In genomic region chr3:185328324-185329004, GRCh38 we compare ENCODE assay signal across 1 cellular context.
A peak's percentile ranks its signal among the peaks of the same experiment; 100 is the strongest.
TF ChIP-seq lines count a peak whose summit lies in the region.

No MANE protein-coding gene starts in this region.

TF ChIP-seq in HepG2, 621 proteins besides CTCF, POLR2A, EP300 and RAD21 (continued from another document and continues in another):
- TF ChIP-seq RARA (CRISPR knock-in tag; IDR thresholded peaks at IDR 0.05) = peak; percentile 45; the same call in 1 of the 2 replicates
- TF ChIP-seq FOXP1 (IDR thresholded peaks at IDR 0.05) = no peak
- peak; percentile 42; the same call in 1 of the 2 replicates for TF ChIP-seq FOXP1 (CRISPR knock-in tag; IDR thresholded peaks at IDR 0.05)
- TF ChIP-seq HOXA3 (CRISPR knock-in tag; IDR thresholded peaks at IDR 0.05) = peak; percentile 69
- TF ChIP-seq ATRX (CRISPR knock-in tag; IDR thresholded peaks at IDR 0.05; ENCODE audit: borderline replicate concordance) = no peak
- TF ChIP-seq ZBTB7A (CRISPR knock-in tag; IDR thresholded peaks at IDR 0.05) = no peak
- TF ChIP-seq, protein P1, sequence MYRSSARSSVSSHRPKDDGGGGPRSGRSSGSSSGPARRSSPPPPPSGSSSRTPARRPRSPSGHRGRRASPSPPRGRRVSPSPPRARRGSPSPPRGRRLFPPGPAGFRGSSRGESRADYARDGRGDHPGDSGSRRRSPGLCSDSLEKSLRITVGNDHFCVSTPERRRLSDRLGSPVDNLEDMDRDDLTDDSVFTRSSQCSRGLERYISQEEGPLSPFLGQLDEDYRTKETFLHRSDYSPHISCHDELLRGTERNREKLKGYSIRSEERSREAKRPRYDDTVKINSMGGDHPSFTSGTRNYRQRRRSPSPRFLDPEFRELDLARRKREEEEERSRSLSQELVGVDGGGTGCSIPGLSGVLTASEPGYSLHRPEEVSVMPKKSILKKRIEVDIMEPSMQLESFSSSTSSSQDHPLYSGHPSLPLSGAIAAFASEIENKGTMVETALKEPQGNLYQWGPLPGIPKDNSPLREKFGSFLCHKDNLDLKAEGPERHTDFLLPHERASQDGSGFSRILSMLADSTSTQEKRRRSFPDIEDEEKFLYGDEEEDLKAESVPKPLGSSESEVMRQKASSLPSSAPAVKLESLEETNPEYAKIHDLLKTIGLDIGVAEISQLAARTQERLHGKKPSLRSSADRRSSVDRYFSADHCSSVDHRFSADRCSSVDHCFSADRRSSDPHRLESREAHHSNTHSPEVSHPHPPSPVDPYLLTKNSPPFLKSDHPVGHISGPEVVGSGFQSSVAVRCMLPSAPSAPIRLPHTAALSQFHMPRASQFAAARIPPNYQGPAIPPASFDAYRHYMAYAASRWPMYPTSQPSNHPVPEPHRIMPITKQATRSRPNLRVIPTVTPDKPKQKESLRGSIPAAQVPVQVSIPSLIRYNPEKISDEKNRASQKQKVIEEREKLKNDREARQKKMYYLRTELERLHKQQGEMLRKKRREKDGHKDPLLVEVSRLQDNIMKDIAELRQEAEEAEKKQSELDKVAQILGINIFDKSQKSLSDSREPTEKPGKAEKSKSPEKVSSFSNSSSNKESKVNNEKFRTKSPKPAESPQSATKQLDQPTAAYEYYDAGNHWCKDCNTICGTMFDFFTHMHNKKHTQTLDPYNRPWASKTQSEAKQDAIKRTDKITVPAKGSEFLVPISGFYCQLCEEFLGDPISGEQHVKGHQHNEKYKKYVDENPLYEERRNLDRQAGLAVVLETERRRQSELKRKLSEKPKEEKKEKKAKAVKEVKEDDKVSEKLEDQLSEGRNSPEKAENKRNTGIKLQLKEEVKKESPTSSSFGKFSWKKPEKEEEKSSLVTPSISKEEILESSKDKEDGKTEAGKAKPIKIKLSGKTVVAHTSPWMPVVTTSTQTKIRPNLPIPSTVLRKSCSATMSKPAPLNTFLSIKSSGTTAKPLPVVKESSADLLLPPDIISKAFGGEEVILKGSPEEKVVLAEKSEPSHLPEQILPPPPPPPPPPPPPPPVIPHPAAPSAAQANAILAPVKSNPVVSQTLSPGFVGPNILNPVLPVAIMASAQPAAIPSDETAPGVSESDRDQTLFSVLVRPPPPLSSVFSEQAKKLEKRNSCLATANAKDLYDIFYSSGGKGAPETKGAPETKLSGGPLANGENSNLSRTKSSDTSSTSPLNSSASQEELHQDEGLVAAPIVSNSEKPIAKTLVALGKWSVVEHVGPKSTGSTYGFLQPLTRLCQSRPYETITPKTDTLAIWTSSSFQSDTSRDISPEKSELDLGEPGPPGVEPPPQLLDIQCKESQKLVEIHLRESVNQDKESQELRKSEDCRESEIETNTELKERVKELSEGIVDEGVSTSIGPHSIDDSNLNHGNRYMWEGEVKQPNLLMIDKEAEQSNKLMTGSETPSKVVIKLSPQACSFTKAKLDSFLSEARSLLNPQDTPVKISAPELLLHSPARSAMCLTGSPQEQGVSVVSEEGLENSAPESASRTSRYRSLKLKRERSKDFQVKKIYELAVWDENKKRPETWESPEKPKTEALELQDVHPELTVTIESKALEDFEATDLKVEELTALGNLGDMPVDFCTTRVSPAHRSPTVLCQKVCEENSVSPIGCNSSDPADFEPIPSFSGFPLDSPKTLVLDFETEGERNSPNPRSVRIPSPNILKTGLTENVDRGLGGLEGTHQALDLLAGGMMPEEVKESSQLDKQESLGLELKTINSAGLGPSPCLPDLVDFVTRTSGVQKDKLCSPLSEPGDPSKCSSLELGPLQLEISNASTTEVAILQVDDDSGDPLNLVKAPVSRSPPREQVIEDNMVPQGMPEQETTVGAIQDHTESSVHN (CRISPR knock-in tag; IDR thresholded peaks at IDR 0.05) = no peak
- peak; percentile 93 for TF ChIP-seq HNF4A (CRISPR knock-in tag; IDR thresholded peaks at IDR 0.05)
- peak; percentile 74; the same call in 1 of the 2 replicates for TF ChIP-seq KMT2B (CRISPR knock-in tag; IDR thresholded peaks at IDR 0.05)
- TF ChIP-seq, protein P2, sequence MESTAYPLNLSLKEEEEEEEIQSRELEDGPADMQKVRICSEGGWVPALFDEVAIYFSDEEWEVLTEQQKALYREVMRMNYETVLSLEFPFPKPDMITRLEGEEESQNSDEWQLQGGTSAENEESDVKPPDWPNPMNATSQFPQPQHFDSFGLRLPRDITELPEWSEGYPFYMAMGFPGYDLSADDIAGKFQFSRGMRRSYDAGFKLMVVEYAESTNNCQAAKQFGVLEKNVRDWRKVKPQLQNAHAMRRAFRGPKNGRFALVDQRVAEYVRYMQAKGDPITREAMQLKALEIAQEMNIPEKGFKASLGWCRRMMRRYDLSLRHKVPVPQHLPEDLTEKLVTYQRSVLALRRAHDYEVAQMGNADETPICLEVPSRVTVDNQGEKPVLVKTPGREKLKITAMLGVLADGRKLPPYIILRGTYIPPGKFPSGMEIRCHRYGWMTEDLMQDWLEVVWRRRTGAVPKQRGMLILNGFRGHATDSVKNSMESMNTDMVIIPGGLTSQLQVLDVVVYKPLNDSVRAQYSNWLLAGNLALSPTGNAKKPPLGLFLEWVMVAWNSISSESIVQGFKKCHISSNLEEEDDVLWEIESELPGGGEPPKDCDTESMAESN (CRISPR knock-in tag; conservative IDR thresholded peaks at IDR 0.05) = no peak
- no peak for TF ChIP-seq ZNF234 (CRISPR knock-in tag; conservative IDR thresholded peaks at IDR 0.05)
- TF ChIP-seq EHMT2 (IDR thresholded peaks at IDR 0.05; ENCODE audit: borderline replicate concordance, low read depth, low read length) = 0 out of 2 replicates have a peak, but pooled peaks have one; percentile 34
- no peak for TF ChIP-seq MEIS1 (CRISPR knock-in tag; IDR thresholded peaks at IDR 0.05; ENCODE audit: borderline replicate concordance)
- TF ChIP-seq ZNF839 (CRISPR knock-in tag; IDR thresholded peaks at IDR 0.05; ENCODE audit: borderline replicate concordance) = no peak
- TF ChIP-seq THAP8 (CRISPR knock-in tag; IDR thresholded peaks at IDR 0.05; ENCODE audit: borderline replicate concordance) = no peak
- no peak for TF ChIP-seq ZNF235 (CRISPR knock-in tag; IDR thresholded peaks at IDR 0.05; ENCODE audit: borderline replicate concordance)
- peak; percentile 52; the same call in 1 of the 2 replicates for TF ChIP-seq ZNF501 (CRISPR knock-in tag; IDR thresholded peaks at IDR 0.05)
- 0 out of 2 replicates have a peak, but pooled peaks have one; percentile 23 for TF ChIP-seq ZBTB33 (CRISPR knock-in tag; IDR thresholded peaks at IDR 0.05)
- TF ChIP-seq SNAPC5 (CRISPR knock-in tag; IDR thresholded peaks at IDR 0.05; ENCODE audit: borderline replicate concordance) = 0 out of 2 replicates have a peak, but pooled peaks have one; percentile 57
- no peak for TF ChIP-seq ZNF605 (CRISPR knock-in tag; IDR thresholded peaks at IDR 0.05)
- no peak for TF ChIP-seq ZBTB39 (CRISPR knock-in tag; IDR thresholded peaks at IDR 0.05)
- TF ChIP-seq MAZ (IDR thresholded peaks at IDR 0.05; ENCODE audit: borderline replicate concordance, low read depth, low read length) = no peak
- no peak for TF ChIP-seq MAZ (CRISPR knock-in tag; IDR thresholded peaks at IDR 0.05; ENCODE audit: low read depth)
- no peak for TF ChIP-seq ZNF350 (CRISPR knock-in tag; IDR thresholded peaks at IDR 0.05; ENCODE audit: borderline replicate concordance, low read depth)
- no peak for TF ChIP-seq SKIL (CRISPR knock-in tag; IDR thresholded peaks at IDR 0.05; ENCODE audit: borderline replicate concordance)
- peak; percentile 53; the same call in 1 of the 2 replicates for TF ChIP-seq ISL2 (CRISPR knock-in tag; IDR thresholded peaks at IDR 0.05)
- no peak for TF ChIP-seq ZNF710 (CRISPR knock-in tag; IDR thresholded peaks at IDR 0.05; ENCODE audit: borderline replicate concordance)
- peak; percentile 65 for TF ChIP-seq SPEN (CRISPR knock-in tag; IDR thresholded peaks at IDR 0.05; ENCODE audit: low read depth)
- TF ChIP-seq EZH2 (conservative IDR thresholded peaks at IDR 0.05; ENCODE audit: low read depth, low read length) = no peak
- TF ChIP-seq, protein P3, sequence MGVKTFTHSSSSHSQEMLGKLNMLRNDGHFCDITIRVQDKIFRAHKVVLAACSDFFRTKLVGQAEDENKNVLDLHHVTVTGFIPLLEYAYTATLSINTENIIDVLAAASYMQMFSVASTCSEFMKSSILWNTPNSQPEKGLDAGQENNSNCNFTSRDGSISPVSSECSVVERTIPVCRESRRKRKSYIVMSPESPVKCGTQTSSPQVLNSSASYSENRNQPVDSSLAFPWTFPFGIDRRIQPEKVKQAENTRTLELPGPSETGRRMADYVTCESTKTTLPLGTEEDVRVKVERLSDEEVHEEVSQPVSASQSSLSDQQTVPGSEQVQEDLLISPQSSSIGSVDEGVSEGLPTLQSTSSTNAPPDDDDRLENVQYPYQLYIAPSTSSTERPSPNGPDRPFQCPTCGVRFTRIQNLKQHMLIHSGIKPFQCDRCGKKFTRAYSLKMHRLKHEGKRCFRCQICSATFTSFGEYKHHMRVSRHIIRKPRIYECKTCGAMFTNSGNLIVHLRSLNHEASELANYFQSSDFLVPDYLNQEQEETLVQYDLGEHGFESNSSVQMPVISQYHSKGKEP (CRISPR knock-in tag; IDR thresholded peaks at IDR 0.05) = no peak
- TF ChIP-seq, protein P4, sequence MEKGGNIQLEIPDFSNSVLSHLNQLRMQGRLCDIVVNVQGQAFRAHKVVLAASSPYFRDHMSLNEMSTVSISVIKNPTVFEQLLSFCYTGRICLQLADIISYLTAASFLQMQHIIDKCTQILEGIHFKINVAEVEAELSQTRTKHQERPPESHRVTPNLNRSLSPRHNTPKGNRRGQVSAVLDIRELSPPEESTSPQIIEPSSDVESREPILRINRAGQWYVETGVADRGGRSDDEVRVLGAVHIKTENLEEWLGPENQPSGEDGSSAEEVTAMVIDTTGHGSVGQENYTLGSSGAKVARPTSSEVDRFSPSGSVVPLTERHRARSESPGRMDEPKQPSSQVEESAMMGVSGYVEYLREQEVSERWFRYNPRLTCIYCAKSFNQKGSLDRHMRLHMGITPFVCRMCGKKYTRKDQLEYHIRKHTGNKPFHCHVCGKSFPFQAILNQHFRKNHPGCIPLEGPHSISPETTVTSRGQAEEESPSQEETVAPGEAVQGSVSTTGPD (CRISPR knock-in tag; IDR thresholded peaks at IDR 0.05) = no peak
- TF ChIP-seq RFXAP (CRISPR knock-in tag; IDR thresholded peaks at IDR 0.05; ENCODE audit: borderline replicate concordance) = no peak
